ENCODE assay signal across 26 cellular contexts in genomic region chr15:43275736-43276562, GRCh38. TPM values are rescaled to one million over a fixed set of nuclear protein-coding genes. Genes with fewer than 3 reads are reported as not detected.
"Had no signal": no experiment of that assay in that cellular context is flagged by ENCODE, and none has a peak within 500 bp of the region (broad histone marks: within the 10 kb centered on the region; RNA-seq: fewer than 3 reads in every experiment).

No MANE protein-coding gene starts in this region.

- ATAC-seq: activated T-cell treated with anti-CD3 and anti-CD28 coated beads, Interleukin-2, amount 50 U/mL, for 72 hours; left colon had no signal

- H3K27me3 ChIP-seq: ascending aorta, ovary, uterus had no signal

- H3K36me3 ChIP-seq: ascending aorta, esophagus squamous epithelium, ovary, sigmoid colon, spleen, tibial nerve, uterus, WERI-Rb-1 had no signal

- H3K27ac Mint-ChIP-seq: activated T-cell treated with anti-CD3 and anti-CD28 coated beads, Interleukin-2, amount 50 U/mL, for 72 hours had no signal

- FAIRE-seq: islet of Langerhans had no signal

- H3K4me1 ChIP-seq: ascending aorta, sigmoid colon, tibial nerve, uterus had no signal

- H3K27ac ChIP-seq: ascending aorta, ovary, sigmoid colon, spleen, tibial nerve, uterus, WERI-Rb-1 had no signal

- H3K9me3 ChIP-seq: ascending aorta, ovary, uterus had no signal

- H3K4me3 Mint-ChIP-seq: activated T-cell treated with anti-CD3 and anti-CD28 coated beads, Interleukin-2, amount 50 U/mL, for 72 hours; neural crest cell had no signal

- H3K4me3 ChIP-seq: ascending aorta, esophagus squamous epithelium, lung, ovary, sigmoid colon, spleen, tibial nerve, uterus had no signal

- DNase-seq: activated CD4-positive, alpha-beta T cell treated with anti-CD3 and anti-CD28 coated beads for 1 hour; activated CD8-positive, alpha-beta memory T cell treated with anti-CD3 and anti-CD28 coated beads for 24 hours; activated CD8-positive, alpha-beta memory T cell treated with anti-CD3 and anti-CD28 coated beads, Interleukin-2, amount 50 U/mL, for 48 hours; activated effector memory CD4-positive, alpha-beta T cell treated with anti-CD3 and anti-CD28 coated beads, Interleukin-2, amount 50 U/mL, for 16 hours; activated naive CD4-positive, alpha-beta T cell treated with anti-CD3 and anti-CD28 coated beads, Interleukin-2, amount 50 U/mL, for 16 hours; activated T-cell treated with anti-CD3 and anti-CD28 coated beads, Interleukin-2, amount 50 U/mL, for 72 hours; effector CD8-positive, alpha-beta T cell; esophagus squamous epithelium; hippocampal formation; left colon; ovary; sigmoid colon; spleen; stimulated activated CD4-positive, alpha-beta T cell treated with anti-CD3 and anti-CD28 coated beads, Interleukin-4, amount 100 ng/mL, for 4 hours; stimulated activated naive CD4-positive, alpha-beta T cell treated with Interleukin-2 at 50 U/mL for 16 hours; substantia nigra; SW 1271; uterus; WERI-Rb-1 had no signal

RNA-seq across cellular contexts. Expression of gene TGM5, which starts 9.2 kb away (rescaled TPM):
- total RNA-seq: activated T-cell treated with anti-CD3 and anti-CD28 coated beads, Interleukin-2, amount 50 U/mL, for 72 hours; ascending aorta; left colon; myocyte; neural crest cell; ovary; spleen; tibial nerve; uterus had no signal
- polyA plus RNA-seq: lung, ovary, sigmoid colon had no signal

RNA-seq across cellular contexts. Expression of gene TGM7, which starts 26.1 kb away (rescaled TPM):
- total RNA-seq: activated T-cell treated with anti-CD3 and anti-CD28 coated beads, Interleukin-2, amount 50 U/mL, for 72 hours; ascending aorta; left colon; lung; myocyte; neural crest cell; sigmoid colon; spleen; T-helper 2 cell treated with Interferon-gamma antibody and Interleukin-4, amounts not matched to agents 100 ng/mL and 5 ng/mL, for 36 hours; tibial nerve; uterus had no signal
- polyA plus RNA-seq: lung, ovary, sigmoid colon, spleen had no signal

RNA-seq across cellular contexts. Expression of gene EPB42, which starts 55.1 kb away (rescaled TPM):
- total RNA-seq: activated T-cell treated with anti-CD3 and anti-CD28 coated beads, Interleukin-2, amount 50 U/mL, for 72 hours; ascending aorta; esophagus squamous epithelium; left colon; myocyte; neural crest cell; sigmoid colon; T-helper 2 cell treated with Interferon-gamma antibody and Interleukin-4, amounts not matched to agents 100 ng/mL and 5 ng/mL, for 36 hours had no signal
- polyA plus RNA-seq: ovary had no signal
